Comparison of ENCODE assay signal across 33 cellular contexts in genomic region chr4:152363904-152364303, GRCh38.
"Had no signal": no experiment of that assay in that cellular context is flagged by ENCODE, and none has a peak within 500 bp of the region (broad histone marks: within the 10 kb centered on the region; RNA-seq: fewer than 3 reads in every experiment).

No MANE protein-coding gene starts in this region.

- H3K36me3 ChIP-seq: adrenal gland, breast epithelium, MG63, Peyer's patch had no signal

- H3K9me3 ChIP-seq: adrenal gland, body of pancreas, breast epithelium, Peyer's patch had no signal

- ATAC-seq: activated naive CD4-positive, alpha-beta T cell treated with anti-CD3 and anti-CD28 coated beads, Interleukin-2, amount 50 U/mL, for 72 hours; activated T-cell treated with anti-CD3 and anti-CD28 coated beads, Interleukin-2, amount 50 U/mL, for 4 hours; body of pancreas had no signal

- H3K27me3 ChIP-seq: adrenal gland, body of pancreas, breast epithelium, MG63, Peyer's patch had no signal

- H3K27ac ChIP-seq: body of pancreas, breast epithelium, Peyer's patch, VCaP had no signal

- H3K4me3 ChIP-seq: adrenal gland, body of pancreas, breast epithelium, MG63, Peyer's patch had no signal

- H3K4me1 ChIP-seq: breast epithelium, Peyer's patch had no signal

- DNase-seq: activated B cell treated with CpG ODN at 0.5 μM for 24 hours; activated CD4-positive, alpha-beta memory T cell treated with anti-CD3 and anti-CD28 coated beads for 36 hours; activated CD4-positive, alpha-beta T cell treated with anti-CD3 and anti-CD28 coated beads for 4 hours; activated CD4-positive, alpha-beta T cell treated with anti-CD3 and anti-CD28 coated beads, Interleukin-2, amount 50 U/mL, for 1 hour; activated CD4-positive, CD25-positive, alpha-beta regulatory T cell treated with anti-CD3 and anti-CD28 coated beads, Interleukin-2, amount 50 U/mL, for 72 hours; activated CD8-positive, alpha-beta memory T cell treated with anti-CD3 and anti-CD28 coated beads, Interleukin-2, amount 50 U/mL, for 4 hours; activated gamma-delta T cell treated with Interleukin-2 at 50 U/mL for 16 hours; activated naive CD4-positive, alpha-beta T cell treated with anti-CD3 and anti-CD28 coated beads for 36 hours; activated T-cell treated with anti-CD3 and anti-CD28 coated beads for 4 hours; activated T-cell treated with anti-CD3 and anti-CD28 coated beads, Interleukin-2, amount 50 U/mL, for 4 hours; adrenal gland; body of pancreas; Kasumi-1; KBM-7; MG63; NCI-H1048; NCI-H1105 treated with DMSO at 0.1 percent for 48 hours; NCI-H1436; NCI-H1694; NCI-H1930; NCI-H2081 treated with DMSO at 0.1 percent for 48 hours; NCI-H226; NCI-H446 treated with DMSO at 0.1 percent for 48 hours; NCI-H524; Peyer's patch; RPMI8226; SW 1271; T-helper 1 cell; T-helper 2 cell; T-helper 9 cell had no signal
